In genomic region chr12:50922820-50923219, GRCh38 we compare ENCODE assay signal across 10 cellular contexts. TPM values are rescaled to one million over a fixed set of nuclear protein-coding genes. Genes with fewer than 3 reads are reported as not detected.
A peak's percentile ranks its signal among the peaks of the same experiment; 100 is the strongest.
DNase-seq lines count a peak whose midpoint lies in the region; ATAC-seq, FAIRE-seq and TF ChIP-seq lines count a peak whose summit lies in the region.
"Had no signal": no experiment of that assay in that cellular context is flagged by ENCODE, and none has a peak within 500 bp of the region (broad histone marks: within the 10 kb centered on the region; RNA-seq: fewer than 3 reads in every experiment).

No MANE protein-coding gene starts in this region.

- peaks cover 29% of the 10 kb centered on the region for H3K79me2 ChIP-seq in OCI-LY1 (ENCODE audit: insufficient read depth, low read length)

- peak overlapping the region; percentile 25 for H2AFZ ChIP-seq in OCI-LY1 (ENCODE audit: low read length)

- no peak for DNase-seq in tibial nerve (ENCODE audit: low spot score in 2 of 2)
- no peak for DNase-seq in activated T-cell treated with anti-CD3 and anti-CD28 coated beads, Interleukin-2, amount 50 U/mL, for 1 hour
- no peak for DNase-seq in NCI-H1092 treated with DMSO at 0.1 percent for 48 hours (lab: John Stamatoyannopoulos, UW)
- DNase-seq in GM13977 (ENCODE audit: low spot score): no peak
- DNase-seq: activated naive CD4-positive, alpha-beta T cell treated with anti-CD3 and anti-CD28 coated beads, Interleukin-2, amount 50 U/mL, for 16 hours had no signal

- H3K4me2 ChIP-seq in OCI-LY1 (ENCODE audit: low read length): peak overlapping the region; percentile 62

- H3K4me3 ChIP-seq in OCI-LY1 (ENCODE audit: low read depth, low read length, poor library complexity, severe bottlenecking) (peak overlapping the region; percentile 53), muscle layer of duodenum (ENCODE audit: low read depth in 1 of 2, low read length in 2 of 2) (peak overlapping the region; percentile 14 to 30), tibial nerve (peak overlapping the region in 2 of 4 donors; percentile 8 to 81)

- H3K27me3 ChIP-seq in OCI-LY1 (ENCODE audit: insufficient read depth, low read length) (no peaks in the 10 kb centered on the region), muscle layer of duodenum (ENCODE audit: low read depth, low read length) (no peaks in the 10 kb centered on the region), tibial nerve (no peaks in the 10 kb centered on the region)

- H3K9me2 ChIP-seq in OCI-LY1 (ENCODE audit: low read depth, low read length): no peaks in the 10 kb centered on the region

- TF ChIP-seq CTCF in OCI-LY1 (IDR thresholded peaks at IDR 0.05; ENCODE audit: low read length) (no peak), tibial nerve (IDR thresholded peaks at IDR 0.05) (no peak), GM13977 (IDR thresholded peaks at IDR 0.05; ENCODE audit: extremely low read depth, insufficient read depth, missing control alignments) (no peak)

- 0 out of 2 replicates have a peak, but pooled peaks cover 9% of the 10 kb centered on the region for H3F3A ChIP-seq in OCI-LY1 (ENCODE audit: insufficient read depth, low read length)

- peak in 1 of 2 donors; percentile 82 for TF ChIP-seq EP300 in tibial nerve (IDR thresholded peaks at IDR 0.05)

- no peak for ATAC-seq in GM21737 (IDR thresholded peaks at IDR 0.05; ENCODE audit: unreplicated experiment)

- H3K36me3 ChIP-seq in OCI-LY1 (ENCODE audit: insufficient read depth, low read length) (peaks cover 14% of the 10 kb centered on the region; the same call in 1 of the 2 replicates), muscle layer of duodenum (ENCODE audit: control insufficient read depth in 1 of 2, insufficient read depth in 2 of 2, low read length in 2 of 2) (no peaks in the 10 kb centered on the region), tibial nerve (peaks cover 0 to 2% (median 0%) of the 10 kb centered on the region in 3 donors)

- H3K27ac ChIP-seq in OCI-LY1 (ENCODE audit: low read depth, low read length, poor library complexity, severe bottlenecking): peak overlapping the region; percentile 99
- peak overlapping the region; percentile 76 for H3K27ac ChIP-seq in muscle layer of duodenum (ENCODE audit: low read length)
- H3K27ac ChIP-seq in tibial nerve: peak overlapping the region; percentile 63 to 93 (median 87)

- FAIRE-seq in endometrium (lab: Jason Lieb, UNC): peak; percentile 60

- H3K4me1 ChIP-seq in OCI-LY1 (ENCODE audit: insufficient read depth, low read length, severe bottlenecking) (peaks cover 39% of the 10 kb centered on the region), muscle layer of duodenum (ENCODE audit: control insufficient read depth in 1 of 2, insufficient read depth in 2 of 2, low read length in 2 of 2) (peaks cover 0 to 17% of the 10 kb centered on the region in 2 donors), tibial nerve (peaks cover 0 to 23% (median 17%) of the 10 kb centered on the region in 4 donors)

- H3K9me3 ChIP-seq in OCI-LY1 (ENCODE audit: low read length): no peaks in the 10 kb centered on the region
- no peaks in the 10 kb centered on the region for H3K9me3 ChIP-seq in muscle layer of duodenum (ENCODE audit: control insufficient read depth in 1 of 2, low read length in 2 of 2)
- no peaks in the 10 kb centered on the region for H3K9me3 ChIP-seq in tibial nerve

- no peak for TF ChIP-seq POLR2A in tibial nerve (IDR thresholded peaks at IDR 0.05)

- 6 to 8% methylated on average over 3 of the region's 3 CpGs for WGBS in tibial nerve, 2 donors

- H3K9ac ChIP-seq in OCI-LY1 (ENCODE audit: low read length): peak overlapping the region; percentile 65

- in situ Hi-C loops in GM13977 (cut with MboI; ENCODE audit: low pct_unique_long_range_greater_than_20kb, low sequenced_read_pairs, unreplicated experiment): no loop called here

- H4K20me1 ChIP-seq in OCI-LY1 (ENCODE audit: insufficient read depth, low read length): no peaks in the 10 kb centered on the region

RNA-seq across cellular contexts. Expression of gene HIGD1C, which starts 29.5 kb away (rescaled TPM):
- total RNA-seq in tibial nerve: not detected
- total RNA-seq: RPMI7951 had no signal
